ENCODE assay signal across 9 cellular contexts in the genomic region with DNA sequence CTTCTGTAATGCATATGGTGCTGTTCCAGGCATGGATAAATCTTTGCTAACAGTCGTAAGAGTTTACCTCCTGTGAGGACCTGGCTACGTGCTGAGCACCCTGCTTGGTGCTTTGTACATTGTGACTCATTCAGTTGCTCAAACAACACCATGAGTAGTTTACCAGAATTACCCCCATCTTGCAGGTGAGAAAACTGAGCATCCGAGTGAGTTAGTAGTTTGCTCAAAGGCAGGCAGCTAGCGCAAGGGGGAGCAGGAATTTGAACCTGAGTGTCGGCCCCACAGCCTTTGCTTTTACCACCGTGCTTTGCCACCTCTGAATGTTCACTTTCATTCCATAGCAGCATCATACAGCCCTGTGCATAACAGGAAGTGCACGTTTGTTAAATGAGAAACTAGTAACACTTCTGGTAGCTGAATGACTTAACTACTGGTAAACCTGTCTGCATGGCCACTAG.
DNase-seq lines count a peak whose midpoint lies in the region; ATAC-seq and TF ChIP-seq lines count a peak whose summit lies in the region.
"Had no signal": no experiment of that assay in that cellular context is flagged by ENCODE, and none has a peak within 500 bp of the region (broad histone marks: within the 10 kb centered on the region; RNA-seq: fewer than 3 reads in every experiment).

No MANE protein-coding gene starts in this region.

- peak overlapping the region; percentile 86 for H3K27ac Mint-ChIP-seq in activated CD8-positive, alpha-beta T cell treated with anti-CD3 and anti-CD28 coated beads for 36 hours

- TF ChIP-seq CTCF in activated CD8-positive, alpha-beta T cell treated with anti-CD3 and anti-CD28 coated beads for 36 hours (IDR thresholded peaks at IDR 0.05): no peak
- TF ChIP-seq CTCF in lower leg skin (IDR thresholded peaks at IDR 0.05): no peak

- peaks cover 46% of the 10 kb centered on the region for H3K36me3 Mint-ChIP-seq in activated CD8-positive, alpha-beta T cell treated with anti-CD3 and anti-CD28 coated beads for 36 hours (ENCODE audit: low read depth)

- TF ChIP-seq POLR2A in lower leg skin (IDR thresholded peaks at IDR 0.05): no peak

- 87% methylated on average over 7 of the region's 7 CpGs for WGBS in lower leg skin, 2 donors

- peak overlapping the region; percentile 18 for H3K4me3 Mint-ChIP-seq in activated CD8-positive, alpha-beta T cell treated with anti-CD3 and anti-CD28 coated beads for 36 hours

- no peaks in the 10 kb centered on the region for H3K27me3 Mint-ChIP-seq in activated CD8-positive, alpha-beta T cell treated with anti-CD3 and anti-CD28 coated beads for 36 hours

- CTCF ChIA-PET in activated CD8-positive, alpha-beta T cell treated with anti-CD3 and anti-CD28 coated beads for 36 hours (lab: Charles Lee): interaction anchor here (0.9 to 1.7 kb wide), 4 partner anchors 17 to 350 kb away, joined by 3 to 8 read pairs (median 4); no protein-coding TSS in a partner anchor

- peaks cover 13% of the 10 kb centered on the region for H3K4me1 Mint-ChIP-seq in activated CD8-positive, alpha-beta T cell treated with anti-CD3 and anti-CD28 coated beads for 36 hours (ENCODE audit: low read depth)

- POLR2A ChIA-PET in activated CD8-positive, alpha-beta T cell treated with anti-CD3 and anti-CD28 coated beads for 36 hours (lab: Charles Lee): interaction anchor here (0.6 kb wide), 1 partner anchor 431 kb away, joined by 3 read pairs; no protein-coding TSS in a partner anchor

- H3K9me3 Mint-ChIP-seq in activated CD8-positive, alpha-beta T cell treated with anti-CD3 and anti-CD28 coated beads for 36 hours: no peaks in the 10 kb centered on the region

- intact Hi-C loops in activated CD8-positive, alpha-beta T cell treated with anti-CD3 and anti-CD28 coated beads for 36 hours (cut with micrococcal nuclease): no loop called here
- intact Hi-C loops in lower leg skin (cut with DNase I; ENCODE audit: low total_unique reads): no loop called here

- ATAC-seq in GM19328 (IDR thresholded peaks at IDR 0.05; ENCODE audit: unreplicated experiment): peak; percentile 91
- peak; percentile 98 for ATAC-seq in HG02870 (IDR thresholded peaks at IDR 0.05; ENCODE audit: unreplicated experiment)
- ATAC-seq in activated CD8-positive, alpha-beta T cell treated with anti-CD3 and anti-CD28 coated beads for 36 hours: peak; percentile 96

- DNase-seq in activated CD8-positive, alpha-beta T cell treated with anti-CD3 and anti-CD28 coated beads for 36 hours: peak; percentile 68
- peak; percentile 17 to 34 for DNase-seq in stimulated activated CD4-positive, alpha-beta T cell treated with anti-CD3 and anti-CD28 coated beads, Interleukin-2, amount 100 ng/mL, for 48 hours
- no peak for DNase-seq in NCI-H1092 (lab: John Stamatoyannopoulos, UW)
- no peak for DNase-seq in lower leg skin (ENCODE audit: low spot score in 2 of 2)
- no peak for DNase-seq in NCI-H510A (lab: John Stamatoyannopoulos, UW)
- DNase-seq: NCI-H1694 had no signal

- no peak overlapping the region for H3K4me3 ChIP-seq in lower leg skin (ENCODE audit: low read depth, poor library complexity, severe bottlenecking)
- H3K4me3 ChIP-seq: vagina had no signal

Comparison
In these comparisons a context has a peak if more than half of its experiments do, and no peak if none do; other contexts are left out.
1. DNase-seq: peak in activated CD8-positive, alpha-beta T cell treated with anti-CD3 and anti-CD28 coated beads for 36 hours (single experiment) and stimulated activated CD4-positive, alpha-beta T cell treated with anti-CD3 and anti-CD28 coated beads, Interleukin-2, amount 100 ng/mL, for 48 hours (2 of 2); none in NCI-H1092 (single experiment), lower leg skin (0 of 2) and NCI-H510A (single experiment).
2. Peak in every context shown above with its lines, with median percentiles within 50 percentile points of each other: ATAC-seq.